Comparison of ENCODE assay signal across 8 cellular contexts in genomic region chr6:135054575-135055498, GRCh38. TPM values are rescaled to one million over a fixed set of nuclear protein-coding genes. Genes with fewer than 3 reads are reported as not detected.
DNase-seq lines count a peak whose midpoint lies in the region; ATAC-seq and TF ChIP-seq lines count a peak whose summit lies in the region.

TSS of gene HBS1L (minus strand) at chr6:135054822. CDS start at chr6:135054691, 131 bp downstream.

- ATAC-seq in HG02759 (IDR thresholded peaks at IDR 0.05; ENCODE audit: unreplicated experiment): peak; percentile 98

- peaks cover under 1% of the 10 kb centered on the region for H3K36me3 Mint-ChIP-seq in osteocyte (ENCODE audit: unreplicated experiment)

- H3K27ac Mint-ChIP-seq in osteocyte (ENCODE audit: unreplicated experiment): peak within 1 kb of the TSS; percentile 96

- H3K4me3 ChIP-seq in GM12864 (ENCODE audit: low read depth, low read length) (peak within 1 kb of the TSS; percentile 100), thymus (ENCODE audit: low read length) (peak within 1 kb of the TSS; percentile 95)

- peaks cover 6% of the 10 kb centered on the region for H3K36me3 ChIP-seq in thymus (ENCODE audit: control insufficient read depth, insufficient read depth)

- H3K4me1 Mint-ChIP-seq in osteocyte (ENCODE audit: unreplicated experiment): peaks cover 27% of the 10 kb centered on the region

- H3K4me3 Mint-ChIP-seq in osteocyte (ENCODE audit: unreplicated experiment): peak within 1 kb of the TSS; percentile 91

- H3K4me1 ChIP-seq in thymus (ENCODE audit: control insufficient read depth, insufficient read depth, low read length): peaks cover 12% of the 10 kb centered on the region

- peak within 1 kb of the TSS; percentile 94 for H3K27ac ChIP-seq in thymus (ENCODE audit: low read depth)

- peak; percentile 95 for DNase-seq in GM12864 (ENCODE audit: low read depth)
- DNase-seq in NCI-H1417 (lab: John Stamatoyannopoulos, UW): peak; percentile 97 to 100 (median 99)
- DNase-seq in SW 1271 (lab: John Stamatoyannopoulos, UW): peak; percentile 88 to 92
- DNase-seq in activated naive CD8-positive, alpha-beta T cell treated with anti-CD3 and anti-CD28 coated beads, Interleukin-2, amount 50 U/mL, for 16 hours (ENCODE audit: low read depth, low spot score): peak; percentile 86
- DNase-seq in head of caudate nucleus: peak; percentile 86 to 98 (median 97)
- DNase-seq in osteocyte (ENCODE audit: extremely low spot score, unreplicated experiment): peak; percentile 99

- H3K9me3 ChIP-seq in thymus (ENCODE audit: control insufficient read depth): no peaks in the 10 kb centered on the region

- H3K27me3 Mint-ChIP-seq in osteocyte (ENCODE audit: unreplicated experiment): peaks cover 15% of the 10 kb centered on the region

- intact Hi-C loops in head of caudate nucleus (cut with DNase I): no loop called here

- 9% methylated on average over 53 of the region's 53 CpGs for WGBS in thymus

- H3K9me3 Mint-ChIP-seq in osteocyte (ENCODE audit: unreplicated experiment): no peaks in the 10 kb centered on the region

- TF ChIP-seq CTCF in GM12864 (IDR thresholded peaks at IDR 0.05; ENCODE audit: low read depth, low read length, missing control alignments): no peak
- TF ChIP-seq CTCF in osteocyte (IDR thresholded peaks at IDR 0.05): no peak

- H3K27me3 ChIP-seq in thymus (ENCODE audit: control insufficient read depth, insufficient read depth): no peaks in the 10 kb centered on the region

RNA-seq across cellular contexts. Expression of gene HBS1L, which starts in this region (rescaled TPM):
- 71.4 and 77.7 TPM in 2 replicates for total RNA-seq in osteocyte
- 49.4 TPM for polyA plus RNA-seq in thymus

Comparison
In these comparisons a context has a peak if more than half of its experiments do, and no peak if none do; other contexts are left out.
1. Peak in every context shown above with its lines: DNase-seq, ATAC-seq, H3K4me3 ChIP-seq and H3K27ac ChIP-seq.